Comparison of ENCODE assay signal across 18 cellular contexts in the genomic region with DNA sequence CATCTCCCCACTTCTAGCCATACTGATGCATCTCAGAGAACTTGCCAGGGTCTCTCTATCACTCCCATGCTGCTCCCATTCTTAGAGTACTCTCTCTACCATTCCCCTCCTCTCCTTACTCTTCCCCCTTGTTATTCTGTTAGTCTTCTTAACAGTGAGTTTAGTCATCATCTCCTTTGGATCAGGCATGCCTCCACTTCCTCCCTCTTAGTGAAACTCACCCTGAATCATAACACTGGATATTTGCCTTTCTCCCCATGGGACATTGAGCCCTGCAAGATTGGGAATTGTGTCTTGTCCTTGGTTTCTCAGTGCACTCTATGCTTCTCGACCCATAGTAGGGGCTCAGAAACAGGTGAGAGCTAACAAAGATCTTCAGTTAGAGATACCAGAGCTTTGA.
DNase-seq lines count a peak whose midpoint lies in the region; ATAC-seq and TF ChIP-seq lines count a peak whose summit lies in the region.
"Had no signal": no experiment of that assay in that cellular context is flagged by ENCODE, and none has a peak within 500 bp of the region (broad histone marks: within the 10 kb centered on the region; RNA-seq: fewer than 3 reads in every experiment).

No MANE protein-coding gene starts in this region.

- peaks cover 0 to 3% (median 0%) of the 10 kb centered on the region in 11 donors for H3K9me3 Mint-ChIP-seq in naive thymus-derived CD4-positive, alpha-beta T cell
- H3K9me3 Mint-ChIP-seq: activated naive CD8-positive, alpha-beta T cell treated with anti-CD3 and anti-CD28 coated beads for 36 hours; activated T-cell treated with anti-CD3 and anti-CD28 coated beads, Interleukin-2, amount 50 U/mL, for 4 hours; stimulated activated naive B cell treated with anti-CD40 and anti-IgM and Interleukin-4, amounts not matched to agents 10 μg/mL and 1 μg/mL and 100 μg/mL, for 72 hours had no signal

- no peaks in the 10 kb centered on the region for H3K79me2 ChIP-seq in hepatocyte

- H2AFZ ChIP-seq in hepatocyte = no peak overlapping the region

- H4K20me1 ChIP-seq in hepatocyte (ENCODE audit: insufficient read depth, poor library complexity, severe bottlenecking) = no peaks in the 10 kb centered on the region

- H3K4me3 ChIP-seq in breast epithelium (no peak overlapping the region), hepatocyte (no peak overlapping the region), ovary (no peak overlapping the region)
- H3K4me3 ChIP-seq in naive thymus-derived CD4-positive, alpha-beta T cell (ENCODE audit: low read length) = no peak overlapping the region
- H3K4me3 ChIP-seq: left lung, upper lobe of right lung had no signal

- CTCF ChIA-PET in naive thymus-derived CD4-positive, alpha-beta T cell (lab: Charles Lee) = no interaction called here

- no peaks in the 10 kb centered on the region for H3K9me2 ChIP-seq in hepatocyte (replicated peaks; ENCODE audit: insufficient read depth)

- peak; percentile 57 for DNase-seq in AG20443 (ENCODE audit: low spot score)
- DNase-seq in NCI-H82 (lab: John Stamatoyannopoulos, UW) = peak; percentile 61
- DNase-seq in breast epithelium (ENCODE audit: low spot score in 2 of 2) = no peak
- no peak for DNase-seq in hepatocyte (ENCODE audit: low spot score)
- DNase-seq in C1 segment of cervical spinal cord (lab: John Stamatoyannopoulos, UW) = no peak
- no peak for DNase-seq in naive thymus-derived CD4-positive, alpha-beta T cell
- DNase-seq in stimulated activated naive CD4-positive, alpha-beta T cell treated with Interleukin-2 at 50 U/mL for 16 hours (lab: John Stamatoyannopoulos, UW) = no peak
- no peak for DNase-seq in ovary
- DNase-seq: activated CD4-positive, alpha-beta T cell treated with anti-CD3 and anti-CD28 coated beads, Interleukin-2, amount 50 U/mL, for 1 hour; activated naive CD8-positive, alpha-beta T cell treated with anti-CD3 and anti-CD28 coated beads for 36 hours; activated T-cell treated with anti-CD3 and anti-CD28 coated beads, Interleukin-2, amount 50 U/mL, for 4 hours; Calu3; left lung; NCI-H1105; NCI-H2171; stimulated activated naive B cell treated with anti-CD40 and anti-IgM and Interleukin-4, amounts not matched to agents 10 μg/mL and 1 μg/mL and 100 μg/mL, for 72 hours; T1000; upper lobe of right lung had no signal

- H3K4me3 Mint-ChIP-seq in naive thymus-derived CD4-positive, alpha-beta T cell = no peak overlapping the region
- H3K4me3 Mint-ChIP-seq: activated naive CD8-positive, alpha-beta T cell treated with anti-CD3 and anti-CD28 coated beads for 36 hours; activated T-cell treated with anti-CD3 and anti-CD28 coated beads, Interleukin-2, amount 50 U/mL, for 4 hours; stimulated activated naive B cell treated with anti-CD40 and anti-IgM and Interleukin-4, amounts not matched to agents 10 μg/mL and 1 μg/mL and 100 μg/mL, for 72 hours had no signal

- no peaks in the 10 kb centered on the region for H3K36me3 Mint-ChIP-seq in naive thymus-derived CD4-positive, alpha-beta T cell
- H3K36me3 Mint-ChIP-seq: activated naive CD8-positive, alpha-beta T cell treated with anti-CD3 and anti-CD28 coated beads for 36 hours; stimulated activated naive B cell treated with anti-CD40 and anti-IgM and Interleukin-4, amounts not matched to agents 10 μg/mL and 1 μg/mL and 100 μg/mL, for 72 hours had no signal

- ATAC-seq in naive thymus-derived CD4-positive, alpha-beta T cell = no peak
- ATAC-seq: activated T-cell treated with anti-CD3 and anti-CD28 coated beads, Interleukin-2, amount 50 U/mL, for 4 hours; left lung; stimulated activated naive B cell treated with anti-CD40 and anti-IgM and Interleukin-4, amounts not matched to agents 10 μg/mL and 1 μg/mL and 100 μg/mL, for 72 hours; upper lobe of right lung had no signal

- no peaks in the 10 kb centered on the region for H3K27me3 ChIP-seq in breast epithelium
- H3K27me3 ChIP-seq in hepatocyte = no peaks in the 10 kb centered on the region
- no peaks in the 10 kb centered on the region for H3K27me3 ChIP-seq in naive thymus-derived CD4-positive, alpha-beta T cell (ENCODE audit: control insufficient read depth in 2 of 2, insufficient read depth in 2 of 2, low read length in 2 of 2)
- no peaks in the 10 kb centered on the region for H3K27me3 ChIP-seq in ovary
- H3K27me3 ChIP-seq: left lung, upper lobe of right lung had no signal

- no peak overlapping the region for H3K27ac Mint-ChIP-seq in naive thymus-derived CD4-positive, alpha-beta T cell
- H3K27ac Mint-ChIP-seq: activated naive CD8-positive, alpha-beta T cell treated with anti-CD3 and anti-CD28 coated beads for 36 hours; stimulated activated naive B cell treated with anti-CD40 and anti-IgM and Interleukin-4, amounts not matched to agents 10 μg/mL and 1 μg/mL and 100 μg/mL, for 72 hours had no signal

- H3K4me2 ChIP-seq in hepatocyte = peak overlapping the region; percentile 1

- peaks cover 0 to 6% (median 0%) of the 10 kb centered on the region in 5 donors for H3K27me3 Mint-ChIP-seq in naive thymus-derived CD4-positive, alpha-beta T cell
- H3K27me3 Mint-ChIP-seq: activated naive CD8-positive, alpha-beta T cell treated with anti-CD3 and anti-CD28 coated beads for 36 hours had no signal

- 78% methylated on average over 1 of the region's 1 CpG for WGBS in hepatocyte (ENCODE audit: low lambda C conversion rate, missing lambda C conversion rate)
- 85 to 96% (median 90%) methylated on average over 1 of the region's 1 CpG for WGBS in ovary, 3 donors

- POLR2A ChIA-PET in naive thymus-derived CD4-positive, alpha-beta T cell (lab: Charles Lee) = no interaction called here

- no peaks in the 10 kb centered on the region for H3K9me3 ChIP-seq in breast epithelium
- H3K9me3 ChIP-seq in hepatocyte (ENCODE audit: low read depth) = no peaks in the 10 kb centered on the region
- H3K9me3 ChIP-seq in naive thymus-derived CD4-positive, alpha-beta T cell (ENCODE audit: control insufficient read depth in 2 of 3, low read length in 3 of 3) = no peaks in the 10 kb centered on the region
- H3K9me3 ChIP-seq in ovary = no peaks in the 10 kb centered on the region
- H3K9me3 ChIP-seq: left lung, upper lobe of right lung had no signal

- H3K4me1 ChIP-seq in breast epithelium (peaks cover 3 to 8% of the 10 kb centered on the region in 2 donors), hepatocyte (ENCODE audit: insufficient read depth) (peaks cover 21% of the 10 kb centered on the region), ovary (ENCODE audit: insufficient read depth) (peaks cover 7% of the 10 kb centered on the region)
- no peaks in the 10 kb centered on the region for H3K4me1 ChIP-seq in naive thymus-derived CD4-positive, alpha-beta T cell (ENCODE audit: control insufficient read depth in 2 of 2, insufficient read depth in 2 of 2, low read length in 2 of 2)
- H3K4me1 ChIP-seq: left lung, upper lobe of right lung had no signal

- no peak for TF ChIP-seq POLR2A in breast epithelium (IDR thresholded peaks at IDR 0.05)
- no peak for TF ChIP-seq POLR2A in ovary (IDR thresholded peaks at IDR 0.05)

- intact Hi-C loops in breast epithelium (cut with DNase I; ENCODE audit: low total_unique reads) (no loop called here), ovary (cut with DNase I) (no loop called here)
- intact Hi-C loops in naive thymus-derived CD4-positive, alpha-beta T cell (cut with micrococcal nuclease) = no loop called here

- no peak for TF ChIP-seq EP300 in ovary (IDR thresholded peaks at IDR 0.05)

- TF ChIP-seq CTCF in breast epithelium (IDR thresholded peaks at IDR 0.05) (no peak), hepatocyte (IDR thresholded peaks at IDR 0.05; ENCODE audit: poor library complexity) (no peak), ovary (IDR thresholded peaks at IDR 0.05) (no peak)

- peaks cover 0 to 2% (median 0%) of the 10 kb centered on the region in 7 donors for H3K4me1 Mint-ChIP-seq in naive thymus-derived CD4-positive, alpha-beta T cell
- H3K4me1 Mint-ChIP-seq: activated naive CD8-positive, alpha-beta T cell treated with anti-CD3 and anti-CD28 coated beads for 36 hours; stimulated activated naive B cell treated with anti-CD40 and anti-IgM and Interleukin-4, amounts not matched to agents 10 μg/mL and 1 μg/mL and 100 μg/mL, for 72 hours had no signal

- H3K36me3 ChIP-seq in breast epithelium (no peaks in the 10 kb centered on the region), hepatocyte (replicated peaks; ENCODE audit: insufficient read depth, low read depth) (no peaks in the 10 kb centered on the region), ovary (no peaks in the 10 kb centered on the region)
- no peaks in the 10 kb centered on the region for H3K36me3 ChIP-seq in naive thymus-derived CD4-positive, alpha-beta T cell (ENCODE audit: control insufficient read depth in 2 of 3, insufficient read depth in 3 of 3, low read length in 3 of 3)
- H3K36me3 ChIP-seq: left lung, upper lobe of right lung had no signal

- H3K27ac ChIP-seq in breast epithelium (peak overlapping the region; percentile 1 to 78), hepatocyte (no peak overlapping the region), ovary (no peak overlapping the region)
- no peak overlapping the region for H3K27ac ChIP-seq in naive thymus-derived CD4-positive, alpha-beta T cell (ENCODE audit: low read depth, low read length)
- H3K27ac ChIP-seq: left lung, upper lobe of right lung had no signal

Comparison
In these comparisons a context has a peak if more than half of its experiments do, and no peak if none do; other contexts are left out.
1. DNase-seq: peak in AG20443 (single experiment) and NCI-H82 (single experiment); none in breast epithelium (0 of 2), hepatocyte (single experiment), C1 segment of cervical spinal cord (0 of 14), naive thymus-derived CD4-positive, alpha-beta T cell (0 of 9), stimulated activated naive CD4-positive, alpha-beta T cell treated with Interleukin-2 at 50 U/mL for 16 hours (single experiment) and ovary (0 of 5).
2. H3K27ac ChIP-seq: peak in breast epithelium (2 of 2); none in hepatocyte (single experiment), naive thymus-derived CD4-positive, alpha-beta T cell (single experiment) and ovary (0 of 2).